Comparison of ENCODE assay signal across 23 cellular contexts in genomic region chr3:169379496-169380121, GRCh38.
"Had no signal": no experiment of that assay in that cellular context is flagged by ENCODE, and none has a peak within 500 bp of the region (broad histone marks: within the 10 kb centered on the region; RNA-seq: fewer than 3 reads in every experiment).

No MANE protein-coding gene starts in this region.

- H3K36me3 ChIP-seq: neutrophil, suprapubic skin, tibial artery had no signal

- H3K4me1 ChIP-seq: parathyroid adenoma, suprapubic skin, tibial artery had no signal

- DNase-seq: activated CD4-positive, alpha-beta T cell treated with anti-CD3 and anti-CD28 coated beads for 36 hours; activated CD4-positive, CD25-positive, alpha-beta regulatory T cell; activated naive CD4-positive, alpha-beta T cell; activated T-cell treated with anti-CD3 and anti-CD28 coated beads for 4 hours; activated T-cell treated with anti-CD3 and anti-CD28 coated beads, Interleukin-2, amount 50 U/mL, for 72 hours; dorsolateral prefrontal cortex; effector memory CD4-positive, alpha-beta T cell; erythroblast; head of caudate nucleus; hypothalamus; immature natural killer cell; left ventricle myocardium superior; mucosa of descending colon; nephron progenitor cell; right cardiac atrium; stimulated activated CD4-positive, alpha-beta T cell treated with anti-CD3 and anti-CD28 coated beads, Interleukin-12 subunit alpha, Interleukin-12 subunit beta, amount 100 ng/mL, for 4 hours; stimulated activated CD4-positive, alpha-beta T cell treated with anti-CD3 and anti-CD28 coated beads, Interleukin-4, amount 100 ng/mL, for 24 hours; T-cell; tibial artery had no signal

- H3K79me2 ChIP-seq: parathyroid adenoma had no signal

- H3K4me3 ChIP-seq: coronary artery, dorsolateral prefrontal cortex, mucosa of descending colon, suprapubic skin, tibial artery had no signal

- H3K27ac ChIP-seq: coronary artery, dorsolateral prefrontal cortex, neutrophil, parathyroid adenoma, suprapubic skin, tibial artery had no signal

- H2AFZ ChIP-seq: parathyroid adenoma had no signal

- H3K9me3 ChIP-seq: mucosa of descending colon, neutrophil, suprapubic skin, tibial artery had no signal

- H3K27me3 ChIP-seq: neutrophil, tibial artery had no signal
